ENCODE assay signal across 8 cellular contexts in genomic region chr20:21505161-21505809, GRCh38. TPM values are rescaled to one million over a fixed set of nuclear protein-coding genes. Genes with fewer than 3 reads are reported as not detected.
DNase-seq lines count a peak whose midpoint lies in the region; ATAC-seq, FAIRE-seq and TF ChIP-seq lines count a peak whose summit lies in the region.

No MANE protein-coding gene starts in this region.

- TF ChIP-seq EP300 in HepG2 (IDR thresholded peaks at IDR 0.05; ENCODE audit: low read depth in 2 of 2, low read length in 2 of 2) (no peak), HepG2 (CRISPR knock-in tag; IDR thresholded peaks at IDR 0.05; ENCODE audit: borderline replicate concordance) (no peak)

- no peak overlapping the region for H2AFZ ChIP-seq in HepG2 (ENCODE audit: low read length)

- TF ChIP-seq RAD21 in HepG2 (CRISPR knock-in tag; IDR thresholded peaks at IDR 0.05), result peak; percentile 100

- TF ChIP-seq CTCF in GM20000 (IDR thresholded peaks at IDR 0.05; ENCODE audit: extremely low read depth, missing control alignments), result peak; percentile 95
- peak; percentile 99 for TF ChIP-seq CTCF in HepG2 (CRISPR knock-in tag; IDR thresholded peaks at IDR 0.05)

- POLR2A ChIA-PET in HepG2 (lab: Yijun Ruan, JAX), result no interaction called here

- no peaks in the 10 kb centered on the region for H3K79me2 ChIP-seq in HepG2 (ENCODE audit: insufficient read depth, low read length)

- peaks cover 12% of the 10 kb centered on the region for H3K4me1 ChIP-seq in HepG2 (ENCODE audit: insufficient read depth, low read length)

- H3K9ac ChIP-seq in HepG2 (ENCODE audit: insufficient read depth, low read depth, low read length), result no peak overlapping the region

- peak; percentile 76 for FAIRE-seq in HepG2 (lab: Jason Lieb, UNC)

- H3K9me3 ChIP-seq in HepG2 (ENCODE audit: low read length), result no peaks in the 10 kb centered on the region

- H3K36me3 ChIP-seq in HepG2 (replicated peaks in 1 of 2; ENCODE audit: control insufficient read depth in 1 of 2, insufficient read depth in 2 of 2, low read length in 2 of 2), result no peaks in the 10 kb centered on the region

- CTCF ChIA-PET in HepG2 (lab: Yijun Ruan, JAX; ENCODE audit: low intra/inter-chr PET ratio, low total read pairs), result interaction anchor here (1.2 to 5.5 kb wide), 8 partner anchors 67 to 668 kb away, joined by 4 to 181 read pairs (median 12); no protein-coding TSS in a partner anchor

- H3K27me3 ChIP-seq in HepG2 (ENCODE audit: control insufficient read depth in 1 of 2, insufficient read depth in 2 of 2, low read length in 2 of 2), result peaks cover 10 to 65% of the 10 kb centered on the region in 2 experiments

- peak overlapping the region in 2 of 3 experiments; percentile 19 to 63; a peak in 3 of 6 replicates for H3K4me3 ChIP-seq in HepG2 (replicated peaks in 1 of 3; ENCODE audit: insufficient read depth in 1 of 3, low read depth in 2 of 3, low read length in 3 of 3)

- H3K4me2 ChIP-seq in HepG2 (ENCODE audit: low read depth, low read length), result peak overlapping the region; percentile 67

- H3K27ac ChIP-seq in HepG2 (ENCODE audit: extremely low read length, insufficient read depth, low read length), result no peak overlapping the region

- ATAC-seq in HepG2, result peak; percentile 75

- no TSS peak for BruUV-seq in HepG2 (replicated peaks; lab: Mats Ljungman, UMichigan)

- DNase-seq in AG08396 (ENCODE audit: low spot score), result peak; percentile 86
- DNase-seq in GM20000 (ENCODE audit: low spot score), result peak; percentile 88
- DNase-seq in NCI-H2171 (lab: John Stamatoyannopoulos, UW), result peak; percentile 84
- DNase-seq in activated CD4-positive, alpha-beta T cell treated with anti-CD3 and anti-CD28 coated beads, Interleukin-2, amount 50 U/mL, for 1 hour, result peak; percentile 80
- DNase-seq in dermis blood vessel endothelial cell, result peak; percentile 69
- peak; percentile 55 for DNase-seq in HepG2 (ENCODE audit: low spot score)
- peak; percentile 67 to 76 (median 69) for DNase-seq in stimulated activated CD4-positive, alpha-beta T cell treated with anti-CD3 and anti-CD28 coated beads, TNF-alpha, amount 100 ng/mL, for 48 hours (ENCODE audit: low read depth in 3 of 3)
- no peak for DNase-seq in NCI-H524 treated with DMSO at 0.1 percent for 48 hours (lab: John Stamatoyannopoulos, UW)

- intact Hi-C loops in HepG2 (cut with micrococcal nuclease; ENCODE audit: unreplicated experiment), result loop anchor here (1.0 kb wide), 3 partner anchors 269 to 668 kb away; no protein-coding TSS in a partner anchor

- 15% methylated on average over 30 of the region's 36 CpGs for WGBS in HepG2 (ENCODE audit: low lambda C conversion rate)

- in situ Hi-C loops in HepG2 (cut with HindIII; ENCODE audit: extremely low pct_ligation_motif_present, low pct_unique_long_range_greater_than_20kb), result loop anchor here (10.0 kb wide), 1 partner anchor 450 kb away; no protein-coding TSS in a partner anchor

- no peak for TF ChIP-seq POLR2A in HepG2 (IDR thresholded peaks at IDR 0.05; ENCODE audit: insufficient read depth in 1 of 2, low read depth in 2 of 2, low read length in 2 of 2)

- peaks cover 3% of the 10 kb centered on the region; the same call in 1 of the 2 replicates for H4K20me1 ChIP-seq in HepG2 (ENCODE audit: insufficient read depth, low read length)

TF ChIP-seq in HepG2, 621 proteins besides CTCF, POLR2A, EP300 and RAD21 (continues in another document):
- TF ChIP-seq ZFP36L2 (CRISPR knock-in tag; IDR thresholded peaks at IDR 0.05) (0 out of 2 replicates have a peak, but pooled peaks have one; percentile 21), NR2C2 (CRISPR knock-in tag; IDR thresholded peaks at IDR 0.05; ENCODE audit: borderline replicate concordance) (no peak), TBX2 (CRISPR knock-in tag; IDR thresholded peaks at IDR 0.05; ENCODE audit: borderline replicate concordance) (no peak), THAP11 (CRISPR knock-in tag; IDR thresholded peaks at IDR 0.05) (no peak), GLI4 (CRISPR knock-in tag; IDR thresholded peaks at IDR 0.05; ENCODE audit: borderline replicate concordance) (no peak; the same call in 1 of the 2 replicates), AGO1 (IDR thresholded peaks at IDR 0.05; ENCODE audit: low read depth, low read length, poor library complexity, severe bottlenecking) (no peak), HDAC2 (CRISPR knock-in tag; IDR thresholded peaks at IDR 0.05) (0 out of 2 replicates have a peak, but pooled peaks have one; percentile 3), ZNF484 (CRISPR knock-in tag; IDR thresholded peaks at IDR 0.05; ENCODE audit: borderline replicate concordance, low read depth) (no peak), ZFP41 (CRISPR knock-in tag; IDR thresholded peaks at IDR 0.05; ENCODE audit: borderline replicate concordance) (no peak), EEA1 (CRISPR knock-in tag; IDR thresholded peaks at IDR 0.05; ENCODE audit: borderline replicate concordance) (no peak), ZNF639 (CRISPR knock-in tag; conservative IDR thresholded peaks at IDR 0.05) (no peak), ZNF280D (CRISPR knock-in tag; IDR thresholded peaks at IDR 0.05) (no peak), HDAC1 (CRISPR knock-in tag; IDR thresholded peaks at IDR 0.05) (peak; percentile 33; the same call in 1 of the 2 replicates), DRAP1 (CRISPR knock-in tag; IDR thresholded peaks at IDR 0.05) (no peak), KAT8 (CRISPR knock-in tag; IDR thresholded peaks at IDR 0.05) (no peak), ZNF577 (CRISPR knock-in tag; IDR thresholded peaks at IDR 0.05; ENCODE audit: borderline replicate concordance, low read depth) (no peak), ZNF670 (CRISPR knock-in tag; IDR thresholded peaks at IDR 0.05; ENCODE audit: borderline replicate concordance) (peak; percentile 3; the same call in 1 of the 2 replicates)

RNA-seq across cellular contexts. Expression of gene NKX2-2, which starts 8.6 kb away (rescaled TPM):
- total RNA-seq in dermis blood vessel endothelial cell, result not detected in 2 replicates
- not detected in 2 replicates for total RNA-seq in HepG2 (2016; rRNA removed; fragmentation: Illumina TruSeq; extraction: Trizol)
- total RNA-seq in HepG2 (2016; cell fraction: cytosol; rRNA removed; fragmentation: Illumina TruSeq; extraction: Trizol; ENCODE audit: low read depth), result not detected in 2 replicates
- total RNA-seq in HepG2 (2016; cell fraction: insoluble cytoplasmic fraction; rRNA removed; fragmentation: Illumina TruSeq; extraction: Trizol), result not detected in 2 replicates
- not detected in 2 replicates for total RNA-seq in HepG2 (2016; cell fraction: membrane; rRNA removed; fragmentation: Illumina TruSeq; extraction: Trizol)
- not detected in 2 replicates for total RNA-seq in HepG2 (2016; cell fraction: nucleus; rRNA removed; fragmentation: Illumina TruSeq; extraction: Trizol)
- polyA plus RNA-seq in HepG2 (2011; rRNA removed), result not detected in 2 replicates
- polyA plus RNA-seq in HepG2 (2011; cell fraction: cytosol; rRNA removed), result not detected in 2 replicates
- polyA plus RNA-seq in HepG2 (2011; cell fraction: nucleus; rRNA removed), result not detected in 2 replicates
- polyA plus RNA-seq in HepG2 (2012), result not detected in 2 replicates
- polyA plus RNA-seq in HepG2 (2016; cell fraction: cytosol; fragmentation: Illumina TruSeq; extraction: Trizol; ENCODE audit: low read depth), result not detected in 2 replicates
- polyA plus RNA-seq in HepG2 (2016; cell fraction: insoluble cytoplasmic fraction; fragmentation: Illumina TruSeq; extraction: Trizol; ENCODE audit: low read depth), result not detected in 2 replicates
- not detected in 2 replicates for polyA plus RNA-seq in HepG2 (2016; cell fraction: membrane; fragmentation: Illumina TruSeq; extraction: Trizol; ENCODE audit: low read depth)
- polyA plus RNA-seq in HepG2 (2016; cell fraction: nucleus; fragmentation: Illumina TruSeq; extraction: Trizol; ENCODE audit: insufficient read depth, low read depth), result not detected in 2 replicates
- polyA minus RNA-seq in HepG2 (2011; rRNA and poly(A)+ RNA removed; ENCODE audit: low replicate concordance), result not detected in 2 replicates
- polyA minus RNA-seq in HepG2 (2011; cell fraction: cytosol; rRNA and poly(A)+ RNA removed), result not detected in 2 replicates
- polyA minus RNA-seq in HepG2 (2011; cell fraction: nucleus; rRNA and poly(A)+ RNA removed), result not detected in 2 replicates
